In genomic region chr4:121698119-121698732, GRCh38 we compare ENCODE assay signal across 8 cellular contexts. TPM values are rescaled to one million over a fixed set of nuclear protein-coding genes. Genes with fewer than 3 reads are reported as not detected.
DNase-seq lines count a peak whose midpoint lies in the region; ATAC-seq, FAIRE-seq and TF ChIP-seq lines count a peak whose summit lies in the region.

No MANE protein-coding gene starts in this region.

- DNase-seq in HepG2 (ENCODE audit: low spot score) (no peak), right lobe of liver (no peak), WTC11 (ENCODE audit: low spot score) (no peak), mesothelial cell of epicardium (ENCODE audit: low spot score in 2 of 2, unreplicated experiment in 2 of 2) (no peak), posterior vena cava (ENCODE audit: low spot score) (no peak), NK-92 (lab: John Stamatoyannopoulos, UW; ENCODE audit: unreplicated experiment) (no peak)

- H3K4me2 ChIP-seq in HepG2 (ENCODE audit: low read depth, low read length) = peak overlapping the region; percentile 91

- POLR2A ChIA-PET in HepG2 (lab: Yijun Ruan, JAX) = no interaction called here
- POLR2A ChIA-PET in WTC11 (lab: Charles Lee) = no interaction called here

- TF ChIP-seq POLR2A in HepG2 (IDR thresholded peaks at IDR 0.05; ENCODE audit: insufficient read depth in 1 of 2, low read depth in 2 of 2, low read length in 2 of 2) (no peak), right lobe of liver (IDR thresholded peaks at IDR 0.05) (no peak)

- TF ChIP-seq EP300 in HepG2 (IDR thresholded peaks at IDR 0.05; ENCODE audit: low read depth in 2 of 2, low read length in 2 of 2) (no peak), HepG2 (CRISPR knock-in tag; IDR thresholded peaks at IDR 0.05; ENCODE audit: borderline replicate concordance) (no peak)

- in situ Hi-C loops in HepG2 (cut with HindIII; ENCODE audit: extremely low pct_ligation_motif_present, low pct_unique_long_range_greater_than_20kb) = no loop called here

- H3K27me3 ChIP-seq in HepG2 (ENCODE audit: control insufficient read depth in 1 of 2, insufficient read depth in 2 of 2, low read length in 2 of 2) (peaks cover 0 to 17% of the 10 kb centered on the region in 2 experiments; a peak in 4 of 5 replicates), right lobe of liver (no peaks in the 10 kb centered on the region)

- peaks cover 12% of the 10 kb centered on the region; the same call in 1 of the 2 replicates for H4K20me1 ChIP-seq in HepG2 (ENCODE audit: insufficient read depth, low read length)

- H3K4me3 Mint-ChIP-seq in WTC11 (peak overlapping the region; percentile 81; the same call in 1 of the 2 replicates), mesothelial cell of epicardium (peak overlapping the region; percentile 13)

- H3K27ac ChIP-seq in HepG2 (ENCODE audit: extremely low read length, insufficient read depth, low read length) (no peak overlapping the region), right lobe of liver (no peak overlapping the region)

- no peaks in the 10 kb centered on the region; the same call in 1 of the 2 replicates for H3K9me3 ChIP-seq in HepG2 (ENCODE audit: low read length)
- no peaks in the 10 kb centered on the region for H3K9me3 ChIP-seq in right lobe of liver

- peaks cover 9% of the 10 kb centered on the region; the same call in 1 of the 2 replicates for H3K27me3 Mint-ChIP-seq in WTC11 (ENCODE audit: low read depth)
- peaks cover 4% of the 10 kb centered on the region for H3K27me3 Mint-ChIP-seq in mesothelial cell of epicardium (ENCODE audit: low read depth)

- intact Hi-C loops in HepG2 (cut with micrococcal nuclease; ENCODE audit: unreplicated experiment) = loop anchor here (5.0 kb wide), 1 partner anchor 174 kb away; the partner anchor contains the start of gene BBS7
- intact Hi-C loops in right lobe of liver (cut with DNase I) = no loop called here
- intact Hi-C loops in posterior vena cava (cut with DNase I) = no loop called here

- peak overlapping the region in 1 of 3 experiments; percentile 97; a peak in 2 of 6 replicates for H3K4me3 ChIP-seq in HepG2 (replicated peaks in 1 of 3; ENCODE audit: insufficient read depth in 1 of 3, low read depth in 2 of 3, low read length in 3 of 3)
- H3K4me3 ChIP-seq in right lobe of liver = no peak overlapping the region

- H2AFZ ChIP-seq in HepG2 (ENCODE audit: low read length) = no peak overlapping the region

- no peak for FAIRE-seq in HepG2 (lab: Jason Lieb, UNC)

- peaks cover 32% of the 10 kb centered on the region for H3K79me2 ChIP-seq in HepG2 (ENCODE audit: insufficient read depth, low read length)

- peaks cover 11% of the 10 kb centered on the region for H3K9me3 Mint-ChIP-seq in WTC11
- H3K9me3 Mint-ChIP-seq in mesothelial cell of epicardium = no peaks in the 10 kb centered on the region

- H3K27ac Mint-ChIP-seq in WTC11 = no peak overlapping the region
- H3K27ac Mint-ChIP-seq in mesothelial cell of epicardium = no peak overlapping the region

- H3K36me3 Mint-ChIP-seq in WTC11 (peaks cover 3% of the 10 kb centered on the region; the same call in 1 of the 2 replicates), mesothelial cell of epicardium (no peaks in the 10 kb centered on the region)

- H3K9ac ChIP-seq in HepG2 (ENCODE audit: insufficient read depth, low read depth, low read length) = no peak overlapping the region

- no peak for ATAC-seq in HepG2
- no peak for ATAC-seq in right lobe of liver
- ATAC-seq in WTC11 = no peak
- no peak for ATAC-seq in HG02759 (IDR thresholded peaks at IDR 0.05; ENCODE audit: unreplicated experiment)
- ATAC-seq in GM19035 (IDR thresholded peaks at IDR 0.05; ENCODE audit: unreplicated experiment) = no peak

- CTCF ChIA-PET in HepG2 (lab: Yijun Ruan, JAX; ENCODE audit: low intra/inter-chr PET ratio, low total read pairs) (interaction anchor here (1.0 kb wide), 1 partner anchor 28 kb away, joined by 4 read pairs; no protein-coding TSS in a partner anchor), WTC11 (lab: Charles Lee) (no interaction called here)

- BruUV-seq in HepG2 (replicated peaks; lab: Mats Ljungman, UMichigan) = no TSS peak

- H3K4me1 Mint-ChIP-seq in WTC11 (peaks cover 21% of the 10 kb centered on the region), mesothelial cell of epicardium (peaks cover 20% of the 10 kb centered on the region)

- no peak for TF ChIP-seq RAD21 in HepG2 (CRISPR knock-in tag; IDR thresholded peaks at IDR 0.05)

- WGBS in HepG2 (ENCODE audit: low lambda C conversion rate) = 18% methylated on average over 8 of the region's 8 CpGs
- 34% methylated on average over 5 of the region's 8 CpGs for WGBS in right lobe of liver (ENCODE audit: insufficient coverage, low coverage, low lambda C conversion rate, missing lambda C conversion rate)

- TF ChIP-seq CTCF in HepG2 (CRISPR knock-in tag; IDR thresholded peaks at IDR 0.05) (no peak), right lobe of liver (IDR thresholded peaks at IDR 0.05) (no peak), WTC11 (IDR thresholded peaks at IDR 0.05) (no peak), mesothelial cell of epicardium (IDR thresholded peaks at IDR 0.05; ENCODE audit: unreplicated experiment) (no peak)

- no peaks in the 10 kb centered on the region for H3K36me3 ChIP-seq in HepG2 (replicated peaks in 1 of 2; ENCODE audit: control insufficient read depth in 1 of 2, insufficient read depth in 2 of 2, low read length in 2 of 2)
- no peaks in the 10 kb centered on the region for H3K36me3 ChIP-seq in right lobe of liver

- H3K4me1 ChIP-seq in HepG2 (ENCODE audit: insufficient read depth, low read length) = peaks cover 33% of the 10 kb centered on the region
- H3K4me1 ChIP-seq in right lobe of liver = peaks cover 0 to 18% (median 0%) of the 10 kb centered on the region in 4 donors

TF ChIP-seq in HepG2, 621 proteins besides CTCF, POLR2A, EP300 and RAD21 (continues in another document):
- TF ChIP-seq GRHL1 (CRISPR knock-in tag; conservative IDR thresholded peaks at IDR 0.05) (no peak), HNRNPH1 (optimal IDR thresholded peaks at IDR 0.05; ENCODE audit: low read depth, low read length) (no peak), MXD4 (CRISPR knock-in tag; IDR thresholded peaks at IDR 0.05) (no peak), U2AF2 (IDR thresholded peaks at IDR 0.05; ENCODE audit: low read depth, low read length) (no peak)

TF ChIP-seq in WTC11, 78 proteins besides CTCF, POLR2A, EP300 and RAD21 (continues in another document):
- TF ChIP-seq ZBTB21 (CRISPR knock-in tag; IDR thresholded peaks at IDR 0.05; ENCODE audit: borderline replicate concordance) = no peak
- no peak for TF ChIP-seq ZNF263 (CRISPR knock-in tag; IDR thresholded peaks at IDR 0.05; ENCODE audit: low read depth)
- no peak for TF ChIP-seq GTF2I (CRISPR knock-in tag; conservative IDR thresholded peaks at IDR 0.05)
- TF ChIP-seq JAZF1 (CRISPR knock-in tag; IDR thresholded peaks at IDR 0.05) = no peak
- TF ChIP-seq ZSCAN18 (CRISPR knock-in tag; IDR thresholded peaks at IDR 0.05) = no peak
- no peak for TF ChIP-seq NR2C2 (CRISPR knock-in tag; IDR thresholded peaks at IDR 0.05)

RNA-seq across cellular contexts. Expression of gene ANXA5, which starts 1.4 kb away (rescaled TPM):
- total RNA-seq in HepG2 (2016; rRNA removed; fragmentation: Illumina TruSeq; extraction: Trizol) (342 and 477 TPM in 2 replicates), right lobe of liver (100 to 1,000 TPM in 3 of 6 experiments, 10 to 100 TPM in 3; 52.2 to 216 (median 97.8) TPM), WTC11 (2021) (169 to 186 TPM (median 176 TPM) in 3 replicates), mesothelial cell of epicardium (125 to 137 TPM (median 130 TPM) in 3 replicates), posterior vena cava (100 to 1,000 TPM; 346 to 547 TPM)
- total RNA-seq in HepG2 (2016; cell fraction: cytosol; rRNA removed; fragmentation: Illumina TruSeq; extraction: Trizol; ENCODE audit: low read depth) = 45.6 and 47.1 TPM in 2 replicates
- total RNA-seq in HepG2 (2016; cell fraction: insoluble cytoplasmic fraction; rRNA removed; fragmentation: Illumina TruSeq; extraction: Trizol) = 351 and 486 TPM in 2 replicates
- 81.7 and 82.9 TPM in 2 replicates for total RNA-seq in HepG2 (2016; cell fraction: membrane; rRNA removed; fragmentation: Illumina TruSeq; extraction: Trizol)
- total RNA-seq in HepG2 (2016; cell fraction: nucleus; rRNA removed; fragmentation: Illumina TruSeq; extraction: Trizol) = 182 and 183 TPM in 2 replicates
- 175 and 209 TPM in 2 replicates for polyA plus RNA-seq in HepG2 (2011; rRNA removed)
- polyA plus RNA-seq in HepG2 (2011; cell fraction: cytosol; rRNA removed) = 161 and 205 TPM in 2 replicates
- 114 and 117 TPM in 2 replicates for polyA plus RNA-seq in HepG2 (2011; cell fraction: nucleus; rRNA removed)
- polyA plus RNA-seq in HepG2 (2012) = 231 and 245 TPM in 2 replicates
- polyA plus RNA-seq in HepG2 (2016; cell fraction: cytosol; fragmentation: Illumina TruSeq; extraction: Trizol; ENCODE audit: low read depth) = 37.2 and 41.9 TPM in 2 replicates
- polyA plus RNA-seq in HepG2 (2016; cell fraction: insoluble cytoplasmic fraction; fragmentation: Illumina TruSeq; extraction: Trizol; ENCODE audit: low read depth) = 523 and 561 TPM in 2 replicates
- polyA plus RNA-seq in HepG2 (2016; cell fraction: membrane; fragmentation: Illumina TruSeq; extraction: Trizol; ENCODE audit: low read depth) = 66.0 and 66.3 TPM in 2 replicates
- 239 and 250 TPM in 2 replicates for polyA plus RNA-seq in HepG2 (2016; cell fraction: nucleus; fragmentation: Illumina TruSeq; extraction: Trizol; ENCODE audit: insufficient read depth, low read depth)
- 105 and 156 TPM in 2 replicates for polyA minus RNA-seq in HepG2 (2011; rRNA and poly(A)+ RNA removed; ENCODE audit: low replicate concordance)
- polyA minus RNA-seq in HepG2 (2011; cell fraction: cytosol; rRNA and poly(A)+ RNA removed) = 270 and 336 TPM in 2 replicates
- 156 and 160 TPM in 2 replicates for polyA minus RNA-seq in HepG2 (2011; cell fraction: nucleus; rRNA and poly(A)+ RNA removed)
